11 cellular contexts compared by ENCODE assay signal in genomic region chr3:98396482-98396881, GRCh38. TPM values are rescaled to one million over a fixed set of nuclear protein-coding genes. Genes with fewer than 3 reads are reported as not detected.
"Had no signal": no experiment of that assay in that cellular context is flagged by ENCODE, and none has a peak within 500 bp of the region (broad histone marks: within the 10 kb centered on the region; RNA-seq: fewer than 3 reads in every experiment).

No MANE protein-coding gene starts in this region.

RNA-seq across cellular contexts. Expression of gene OR5K3, which starts 6.0 kb away (rescaled TPM):
- total RNA-seq: MCF 10A; NCI-H460; OCI-LY7; PC-9; Right ventricle myocardium inferior; RPMI7951; SJCRH30; SK-MEL-5; T-cell; T-helper 1 cell treated with Interleukin-12 subunit alpha and Interleukin-12 subunit beta and Interleukin-4 antibody, amounts not matched to agents 30 ng/mL and 1 ng/mL, for 36 hours; T-helper 17 cell had no signal

RNA-seq across cellular contexts. Expression of gene OR5K4, which starts 42.8 kb away (rescaled TPM):
- total RNA-seq: MCF 10A; NCI-H460; OCI-LY7; PC-9; Right ventricle myocardium inferior; RPMI7951; SJCRH30; SK-MEL-5; T-cell; T-helper 1 cell treated with Interleukin-12 subunit alpha and Interleukin-12 subunit beta and Interleukin-4 antibody, amounts not matched to agents 30 ng/mL and 1 ng/mL, for 36 hours; T-helper 17 cell had no signal
